1 cellular context compared by ENCODE assay signal in genomic region chr2:168913171-168913484, GRCh38.
TF ChIP-seq lines count a peak whose summit lies in the region.

No MANE protein-coding gene starts in this region.

TF ChIP-seq in HepG2, 621 proteins besides CTCF, POLR2A, EP300 and RAD21:
- TF ChIP-seq U2AF1 (optimal IDR thresholded peaks at IDR 0.05; ENCODE audit: low read depth, low read length), result no peak
- TF ChIP-seq ZBTB14 (CRISPR knock-in tag; IDR thresholded peaks at IDR 0.05), result no peak
- TF ChIP-seq PLRG1 (conservative IDR thresholded peaks at IDR 0.05), result no peak
- TF ChIP-seq ZGPAT (CRISPR knock-in tag; IDR thresholded peaks at IDR 0.05), result no peak
- no peak for TF ChIP-seq JUN (CRISPR knock-in tag; IDR thresholded peaks at IDR 0.05)
- TF ChIP-seq ERF (CRISPR knock-in tag; IDR thresholded peaks at IDR 0.05), result no peak
